Comparison of ENCODE assay signal across 8 cellular contexts in the genomic region with DNA sequence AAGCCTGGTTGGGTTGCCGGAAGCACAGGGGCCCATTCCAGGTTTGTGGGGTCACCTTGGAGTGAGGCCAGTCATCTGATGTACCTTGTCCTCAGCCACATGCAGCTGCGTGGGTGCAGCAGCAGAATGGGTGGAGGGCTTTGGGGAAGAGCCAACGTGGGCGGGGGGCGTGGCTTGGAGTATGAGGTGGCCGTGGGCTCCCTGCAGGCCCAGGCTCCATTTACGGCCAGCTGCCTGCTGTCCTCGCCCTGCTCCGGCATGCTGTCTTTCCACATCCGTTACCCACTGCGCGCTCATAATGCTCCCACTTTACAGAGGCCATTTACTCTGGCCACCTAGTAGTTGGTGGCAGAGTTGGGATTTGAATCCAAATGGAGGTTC. TPM values are rescaled to one million over a fixed set of nuclear protein-coding genes. Genes with fewer than 3 reads are reported as not detected.
DNase-seq lines count a peak whose midpoint lies in the region; ATAC-seq lines count a peak whose summit lies in the region.

No MANE protein-coding gene starts in this region.

- no peaks in the 10 kb centered on the region for H3K27me3 ChIP-seq in NT2/D1 (ENCODE audit: insufficient read depth, insufficient read length)

- no peak overlapping the region for H3K4me3 ChIP-seq in NT2/D1 (ENCODE audit: insufficient read length, low read depth)

- H3K9me3 ChIP-seq in NT2/D1 (ENCODE audit: insufficient read depth, low read length), result no peaks in the 10 kb centered on the region; the same call in 1 of the 2 replicates

- ATAC-seq in GM21515 (IDR thresholded peaks at IDR 0.05; ENCODE audit: unreplicated experiment) (peak; percentile 22), left cardiac atrium (peak; percentile 32 to 56), sciatic nerve (peak; percentile 65), HG02798 (IDR thresholded peaks at IDR 0.05; ENCODE audit: poor library complexity, unreplicated experiment) (no peak), HG03280 (IDR thresholded peaks at IDR 0.05; ENCODE audit: unreplicated experiment) (no peak)

- H3K4me1 ChIP-seq in NT2/D1 (ENCODE audit: insufficient read depth, insufficient read length), result peaks cover 5% of the 10 kb centered on the region

- intact Hi-C loops in left cardiac atrium (cut with DNase I), result loop anchor here in 1 of 2 donors (5.0 to 10.0 kb wide), 4 partner anchors 94 to 366 kb away; no protein-coding TSS in a partner anchor
- intact Hi-C loops in sciatic nerve (cut with DNase I), result no loop called here

- H3K36me3 ChIP-seq in NT2/D1 (ENCODE audit: insufficient read depth, insufficient read length, low read length), result no peaks in the 10 kb centered on the region

- DNase-seq in NT2/D1 (ENCODE audit: low read depth, low spot score) (no peak), left cardiac atrium (peak; percentile 44), sciatic nerve (ENCODE audit: low spot score) (no peak), SHP77 treated with DMSO at 0.1 percent for 48 hours (lab: John Stamatoyannopoulos, UW) (no peak), DMS114 treated with DMSO at 0.1 percent for 48 hours (lab: John Stamatoyannopoulos, UW; ENCODE audit: unreplicated experiment) (no peak)

- peak overlapping the region; percentile 54 for H3K9ac ChIP-seq in NT2/D1 (ENCODE audit: insufficient read length, low read depth)

RNA-seq across cellular contexts. Expression of a gene that starts 27.8 kb away (rescaled TPM):
- 100 to 1,000 TPM; 128 to 175 TPM for total RNA-seq in left cardiac atrium
- total RNA-seq in sciatic nerve, result 91.9 TPM

Comparison
In these comparisons a context has a peak if more than half of its experiments do, and no peak if none do; other contexts are left out.
1. ATAC-seq: peak in GM21515 (single experiment), left cardiac atrium (2 of 2) and sciatic nerve (single experiment); none in HG02798 (single experiment) and HG03280 (single experiment).